ENCODE assay signal across 1 cellular context in the genomic region with DNA sequence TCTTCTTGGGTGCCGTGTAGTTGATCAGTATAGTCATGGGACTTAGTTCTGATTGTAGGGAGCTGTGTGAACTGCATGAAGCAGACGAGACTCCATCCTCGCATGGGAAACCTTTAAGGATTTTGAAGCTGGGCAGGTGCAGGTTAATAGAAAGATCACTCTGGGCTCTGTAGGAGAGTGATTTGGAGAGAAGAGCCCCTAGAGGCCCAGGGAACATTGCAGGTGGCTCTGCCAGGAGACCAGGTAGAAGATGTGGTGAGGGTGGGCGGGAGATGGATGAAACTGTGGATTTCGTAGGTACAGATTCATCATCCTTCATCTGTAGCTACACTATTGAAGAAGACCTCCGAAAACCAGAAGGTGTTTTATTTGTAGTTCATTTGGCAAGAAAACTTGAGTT.
TF ChIP-seq lines count a peak whose summit lies in the region.

No MANE protein-coding gene starts in this region.

TF ChIP-seq in GM12891, 5 proteins besides CTCF, POLR2A, EP300 and RAD21:
- TF ChIP-seq POU2F2 (IDR thresholded peaks at IDR 0.05; ENCODE audit: low read depth, low read length) (no peak), SPI1 (IDR thresholded peaks at IDR 0.05; ENCODE audit: low read depth, low read length) (no peak)
